2 cellular contexts compared by ENCODE assay signal in the genomic region with DNA sequence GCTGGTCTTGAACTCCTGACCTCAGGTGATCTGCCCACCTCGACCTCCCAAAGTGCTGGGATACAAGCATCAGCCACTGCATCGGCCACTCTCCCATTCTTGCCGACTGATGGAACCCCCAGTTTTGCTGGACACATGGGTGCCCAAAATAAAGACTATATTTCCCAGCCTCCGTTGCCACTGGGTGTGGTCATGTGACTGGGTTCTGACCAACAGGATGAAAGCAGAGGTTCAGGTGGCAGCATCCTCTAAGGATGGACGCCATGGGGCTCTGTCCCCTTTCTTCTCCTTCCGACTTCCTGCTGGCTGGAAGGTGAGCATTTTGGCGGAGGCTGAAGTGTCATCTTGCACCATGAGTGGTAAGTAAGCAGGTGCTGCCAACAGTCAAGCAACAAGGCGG.
TF ChIP-seq lines count a peak whose summit lies in the region.

No MANE protein-coding gene starts in this region.

TF ChIP-seq in WTC11, 78 proteins besides CTCF, POLR2A, EP300 and RAD21:
- TF ChIP-seq, protein P1, sequence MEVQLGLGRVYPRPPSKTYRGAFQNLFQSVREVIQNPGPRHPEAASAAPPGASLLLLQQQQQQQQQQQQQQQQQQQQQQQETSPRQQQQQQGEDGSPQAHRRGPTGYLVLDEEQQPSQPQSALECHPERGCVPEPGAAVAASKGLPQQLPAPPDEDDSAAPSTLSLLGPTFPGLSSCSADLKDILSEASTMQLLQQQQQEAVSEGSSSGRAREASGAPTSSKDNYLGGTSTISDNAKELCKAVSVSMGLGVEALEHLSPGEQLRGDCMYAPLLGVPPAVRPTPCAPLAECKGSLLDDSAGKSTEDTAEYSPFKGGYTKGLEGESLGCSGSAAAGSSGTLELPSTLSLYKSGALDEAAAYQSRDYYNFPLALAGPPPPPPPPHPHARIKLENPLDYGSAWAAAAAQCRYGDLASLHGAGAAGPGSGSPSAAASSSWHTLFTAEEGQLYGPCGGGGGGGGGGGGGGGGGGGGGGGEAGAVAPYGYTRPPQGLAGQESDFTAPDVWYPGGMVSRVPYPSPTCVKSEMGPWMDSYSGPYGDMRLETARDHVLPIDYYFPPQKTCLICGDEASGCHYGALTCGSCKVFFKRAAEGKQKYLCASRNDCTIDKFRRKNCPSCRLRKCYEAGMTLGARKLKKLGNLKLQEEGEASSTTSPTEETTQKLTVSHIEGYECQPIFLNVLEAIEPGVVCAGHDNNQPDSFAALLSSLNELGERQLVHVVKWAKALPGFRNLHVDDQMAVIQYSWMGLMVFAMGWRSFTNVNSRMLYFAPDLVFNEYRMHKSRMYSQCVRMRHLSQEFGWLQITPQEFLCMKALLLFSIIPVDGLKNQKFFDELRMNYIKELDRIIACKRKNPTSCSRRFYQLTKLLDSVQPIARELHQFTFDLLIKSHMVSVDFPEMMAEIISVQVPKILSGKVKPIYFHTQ (CRISPR knock-in tag; IDR thresholded peaks at IDR 0.05) = no peak
- TF ChIP-seq, protein P2, sequence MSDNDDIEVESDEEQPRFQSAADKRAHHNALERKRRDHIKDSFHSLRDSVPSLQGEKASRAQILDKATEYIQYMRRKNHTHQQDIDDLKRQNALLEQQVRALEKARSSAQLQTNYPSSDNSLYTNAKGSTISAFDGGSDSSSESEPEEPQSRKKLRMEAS (CRISPR knock-in tag; IDR thresholded peaks at IDR 0.05) = no peak
- TF ChIP-seq, protein P3, sequence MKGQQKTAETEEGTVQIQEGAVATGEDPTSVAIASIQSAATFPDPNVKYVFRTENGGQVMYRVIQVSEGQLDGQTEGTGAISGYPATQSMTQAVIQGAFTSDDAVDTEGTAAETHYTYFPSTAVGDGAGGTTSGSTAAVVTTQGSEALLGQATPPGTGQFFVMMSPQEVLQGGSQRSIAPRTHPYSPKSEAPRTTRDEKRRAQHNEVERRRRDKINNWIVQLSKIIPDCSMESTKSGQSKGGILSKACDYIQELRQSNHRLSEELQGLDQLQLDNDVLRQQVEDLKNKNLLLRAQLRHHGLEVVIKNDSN (CRISPR knock-in tag; IDR thresholded peaks at IDR 0.05) = peak; percentile 34; the same call in 1 of the 2 replicates
- TF ChIP-seq ZNF219 (CRISPR knock-in tag; IDR thresholded peaks at IDR 0.05; ENCODE audit: borderline replicate concordance) = no peak
- TF ChIP-seq, protein P4, sequence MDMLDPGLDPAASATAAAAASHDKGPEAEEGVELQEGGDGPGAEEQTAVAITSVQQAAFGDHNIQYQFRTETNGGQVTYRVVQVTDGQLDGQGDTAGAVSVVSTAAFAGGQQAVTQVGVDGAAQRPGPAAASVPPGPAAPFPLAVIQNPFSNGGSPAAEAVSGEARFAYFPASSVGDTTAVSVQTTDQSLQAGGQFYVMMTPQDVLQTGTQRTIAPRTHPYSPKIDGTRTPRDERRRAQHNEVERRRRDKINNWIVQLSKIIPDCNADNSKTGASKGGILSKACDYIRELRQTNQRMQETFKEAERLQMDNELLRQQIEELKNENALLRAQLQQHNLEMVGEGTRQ (CRISPR knock-in tag; IDR thresholded peaks at IDR 0.05) = peak; percentile 63

TF ChIP-seq in H1, 55 proteins besides CTCF, POLR2A, EP300 and RAD21:
- TF ChIP-seq, protein P4 (IDR thresholded peaks at IDR 0.05; ENCODE audit: low read length) = 0 out of 2 replicates have a peak, but pooled peaks have one; percentile 8
- TF ChIP-seq RBBP5 (IDR thresholded peaks at IDR 0.05; ENCODE audit: borderline replicate concordance, low read depth, low read length) = no peak
